8 cellular contexts compared by ENCODE assay signal in the genomic region with DNA sequence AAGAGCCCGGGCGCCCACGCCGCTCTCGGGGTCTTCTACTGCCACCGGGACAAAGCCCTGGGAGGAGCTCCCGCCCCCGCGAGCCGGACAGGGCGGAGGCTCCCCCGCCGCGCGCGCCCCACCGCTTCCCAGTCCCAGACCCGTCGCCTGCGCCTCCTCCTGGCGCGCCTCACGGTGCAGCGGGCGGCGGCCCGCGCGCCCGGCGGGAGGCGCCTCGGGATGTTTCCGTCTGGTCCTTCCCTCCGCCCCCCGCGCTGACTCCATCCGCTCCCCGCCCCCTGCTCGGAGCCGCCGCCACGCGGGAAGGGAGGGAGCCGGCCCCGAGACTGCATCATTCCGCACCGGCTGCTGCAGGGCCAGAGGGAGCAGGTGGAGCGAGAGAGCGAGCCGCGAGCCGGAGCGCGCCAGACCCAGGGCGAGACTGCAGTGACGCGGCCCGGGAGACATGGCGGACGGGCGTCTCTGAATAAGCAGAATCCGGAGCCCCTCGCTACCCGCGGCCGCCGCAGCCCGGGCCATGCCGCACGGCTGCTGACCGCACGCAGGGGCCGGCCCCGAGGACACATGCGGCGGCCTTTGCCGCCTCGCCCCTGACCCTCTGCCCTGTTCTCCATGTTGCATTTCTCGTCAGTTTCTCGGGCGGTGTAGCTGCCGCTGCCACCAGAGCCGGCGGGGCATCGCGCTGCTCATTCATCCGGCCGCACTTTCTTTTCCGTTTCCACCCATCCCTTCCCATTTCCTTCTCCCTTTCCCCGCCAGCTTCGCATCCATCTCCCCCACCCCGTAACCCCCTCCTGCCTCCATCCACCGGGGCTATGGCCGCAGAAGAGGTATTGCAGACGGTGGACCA. TPM values are rescaled to one million over a fixed set of nuclear protein-coding genes. Genes with fewer than 3 reads are reported as not detected.
A peak's percentile ranks its signal among the peaks of the same experiment; 100 is the strongest.
DNase-seq lines count a peak whose midpoint lies in the region; ATAC-seq, FAIRE-seq and TF ChIP-seq lines count a peak whose summit lies in the region.

A gene (plus strand): TSS at position 331 of the 850 bp plus-strand sequence. CDS start 485 bp downstream, at position 816.

- 0% methylated on average over 28 of the region's 96 CpGs; no CpG with 5 or more reads in 1 of the 2 donors for WGBS in gastroesophageal sphincter (ENCODE audit: low coverage in 1 of 2), 2 donors

- no peaks in the 10 kb centered on the region for H3K9me3 Mint-ChIP-seq in activated naive CD4-positive, alpha-beta T cell treated with anti-CD3 and anti-CD28 coated beads, Interleukin-2, amount 10 ng/mL, durations not matched to agents 7 days and 5 days

- H3K9me3 ChIP-seq in SK-N-MC (ENCODE audit: low read depth, low read length) (no peaks in the 10 kb centered on the region), gastroesophageal sphincter (no peaks in the 10 kb centered on the region)

- H3K27ac ChIP-seq in SK-N-MC: no peak within 1 kb of the TSS; the same call in 1 of the 2 replicates
- H3K27ac ChIP-seq in gastroesophageal sphincter: peak within 1 kb of the TSS; percentile 70 to 95 (median 94)
- H3K27ac ChIP-seq in temporal lobe (ENCODE audit: low read depth, low read length): peak within 1 kb of the TSS; percentile 67

- H3K4me3 ChIP-seq in SK-N-MC: peak within 1 kb of the TSS; percentile 95
- H3K4me3 ChIP-seq in gastroesophageal sphincter: peak within 1 kb of the TSS; percentile 69 to 92

- CTCF ChIA-PET in activated naive CD4-positive, alpha-beta T cell treated with anti-CD3 and anti-CD28 coated beads, Interleukin-2, amount 10 ng/mL, durations not matched to agents 7 days and 5 days (lab: Charles Lee): interaction anchor here (0.6 to 1.3 kb wide), 5 partner anchors 28 to 454 kb away, joined by 3 to 5 read pairs (median 4); no protein-coding TSS in a partner anchor

- peak within 1 kb of the TSS; percentile 77 for H3K9ac ChIP-seq in SK-N-MC (ENCODE audit: insufficient read length)

- TF ChIP-seq CTCF in gastroesophageal sphincter (IDR thresholded peaks at IDR 0.05): peak in 2 of 4 experiments; percentile 54 to 59

- H3K36me3 Mint-ChIP-seq in activated naive CD4-positive, alpha-beta T cell treated with anti-CD3 and anti-CD28 coated beads, Interleukin-2, amount 10 ng/mL, durations not matched to agents 7 days and 5 days: no peaks in the 10 kb centered on the region

- H3K27me3 Mint-ChIP-seq in activated naive CD4-positive, alpha-beta T cell treated with anti-CD3 and anti-CD28 coated beads, Interleukin-2, amount 10 ng/mL, durations not matched to agents 7 days and 5 days: peaks cover 16% of the 10 kb centered on the region

- no peak for TF ChIP-seq EP300 in gastroesophageal sphincter (IDR thresholded peaks at IDR 0.05)

- H3K27me3 ChIP-seq in gastroesophageal sphincter: no peaks in the 10 kb centered on the region

- peak; percentile 98 for ATAC-seq in gastroesophageal sphincter

- peak within 1 kb of the TSS; percentile 86 for H3K4me3 Mint-ChIP-seq in activated naive CD4-positive, alpha-beta T cell treated with anti-CD3 and anti-CD28 coated beads, Interleukin-2, amount 10 ng/mL, durations not matched to agents 7 days and 5 days

- TF ChIP-seq POLR2A in H54 (IDR thresholded peaks at IDR 0.05; ENCODE audit: low read depth, low read length): peak; percentile 77
- peak; percentile 83 to 94 for TF ChIP-seq POLR2A in gastroesophageal sphincter (IDR thresholded peaks at IDR 0.05)

- FAIRE-seq in H54 (lab: Jason Lieb, UNC): no peak

- H3K36me3 ChIP-seq in SK-N-MC (ENCODE audit: insufficient read depth, low read length) (no peaks in the 10 kb centered on the region), gastroesophageal sphincter (no peaks in the 10 kb centered on the region)

- peaks cover 33% of the 10 kb centered on the region for H3K4me1 Mint-ChIP-seq in activated naive CD4-positive, alpha-beta T cell treated with anti-CD3 and anti-CD28 coated beads, Interleukin-2, amount 10 ng/mL, durations not matched to agents 7 days and 5 days

- peaks cover 0 to 26% (median 13%) of the 10 kb centered on the region in 3 donors for H3K4me1 ChIP-seq in gastroesophageal sphincter

- DNase-seq in GDM1 (lab: John Stamatoyannopoulos, UW): peak; percentile 78
- DNase-seq in H54 (ENCODE audit: insufficient read length, low spot score): peak; percentile 73
- peak; percentile 89 for DNase-seq in M059J (ENCODE audit: low read depth)
- DNase-seq in SK-N-MC (ENCODE audit: low read depth, low spot score): no peak
- peak; percentile 87 for DNase-seq in activated naive CD4-positive, alpha-beta T cell treated with anti-CD3 and anti-CD28 coated beads, Interleukin-2, amount 10 ng/mL, durations not matched to agents 7 days and 5 days
- DNase-seq in occipital lobe (lab: John Stamatoyannopoulos, UW): peak; percentile 95

- peak within 1 kb of the TSS; percentile 84 for H3K27ac Mint-ChIP-seq in activated naive CD4-positive, alpha-beta T cell treated with anti-CD3 and anti-CD28 coated beads, Interleukin-2, amount 10 ng/mL, durations not matched to agents 7 days and 5 days

RNA-seq across cellular contexts. Expression of the gene that starts here (rescaled TPM):
- total RNA-seq in M059J (2014; rRNA removed; shearing (Covaris generic)): 6.8 and 13.3 TPM in 2 replicates
- total RNA-seq in gastroesophageal sphincter (10 to 100 TPM in 3 of 4 donors, 1 to 10 TPM in 1; 3.8 to 22.5 (median 16.3) TPM), occipital lobe (52.1 TPM), temporal lobe (50.2 TPM)
